Comparison of ENCODE assay signal across 1 cellular context in the genomic region with DNA sequence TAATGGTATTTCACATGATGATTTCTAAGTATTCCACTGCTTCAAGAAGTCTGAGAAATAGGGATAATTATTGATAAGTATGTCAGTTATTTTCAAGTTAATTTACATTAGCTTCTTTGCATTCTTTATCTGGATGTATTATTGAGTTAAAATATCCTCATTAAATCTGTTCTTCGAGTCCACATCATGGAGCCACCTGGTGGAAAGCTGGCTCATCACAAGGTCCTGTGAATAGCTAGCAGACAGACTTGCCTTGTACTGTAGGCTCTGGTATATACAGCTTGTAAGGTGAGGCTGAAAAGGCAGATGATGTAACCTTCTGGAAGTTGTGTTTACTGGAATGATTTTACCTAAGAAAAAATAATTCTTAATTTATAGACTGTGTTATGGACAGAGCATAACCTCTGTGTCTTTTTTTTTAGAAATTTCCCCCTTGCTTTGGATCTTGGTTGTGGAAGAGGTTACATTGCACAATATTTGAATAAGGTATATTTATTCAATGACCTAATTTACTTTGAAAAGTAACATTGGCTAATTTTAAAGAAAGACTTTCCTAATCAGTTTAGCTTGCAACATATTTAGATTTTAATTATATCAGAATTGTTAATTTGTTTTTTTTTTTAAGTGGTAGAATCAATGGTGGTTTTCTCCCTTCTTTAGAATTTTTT.
A peak's percentile ranks its signal among the peaks of the same experiment; 100 is the strongest.
TF ChIP-seq lines count a peak whose summit lies in the region.

No MANE protein-coding gene starts in this region.

TF ChIP-seq in HepG2, 621 proteins besides CTCF, POLR2A, EP300 and RAD21 (continued from another document and continues in another):
- TF ChIP-seq, protein P1, sequence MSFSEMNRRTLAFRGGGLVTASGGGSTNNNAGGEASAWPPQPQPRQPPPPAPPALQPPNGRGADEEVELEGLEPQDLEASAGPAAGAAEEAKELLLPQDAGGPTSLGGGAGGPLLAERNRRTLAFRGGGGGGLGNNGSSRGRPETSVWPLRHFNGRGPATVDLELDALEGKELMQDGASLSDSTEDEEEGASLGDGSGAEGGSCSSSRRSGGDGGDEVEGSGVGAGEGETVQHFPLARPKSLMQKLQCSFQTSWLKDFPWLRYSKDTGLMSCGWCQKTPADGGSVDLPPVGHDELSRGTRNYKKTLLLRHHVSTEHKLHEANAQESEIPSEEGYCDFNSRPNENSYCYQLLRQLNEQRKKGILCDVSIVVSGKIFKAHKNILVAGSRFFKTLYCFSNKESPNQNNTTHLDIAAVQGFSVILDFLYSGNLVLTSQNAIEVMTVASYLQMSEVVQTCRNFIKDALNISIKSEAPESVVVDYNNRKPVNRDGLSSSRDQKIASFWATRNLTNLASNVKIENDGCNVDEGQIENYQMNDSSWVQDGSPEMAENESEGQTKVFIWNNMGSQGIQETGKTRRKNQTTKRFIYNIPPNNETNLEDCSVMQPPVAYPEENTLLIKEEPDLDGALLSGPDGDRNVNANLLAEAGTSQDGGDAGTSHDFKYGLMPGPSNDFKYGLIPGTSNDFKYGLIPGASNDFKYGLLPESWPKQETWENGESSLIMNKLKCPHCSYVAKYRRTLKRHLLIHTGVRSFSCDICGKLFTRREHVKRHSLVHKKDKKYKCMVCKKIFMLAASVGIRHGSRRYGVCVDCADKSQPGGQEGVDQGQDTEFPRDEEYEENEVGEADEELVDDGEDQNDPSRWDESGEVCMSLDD (CRISPR knock-in tag; IDR thresholded peaks at IDR 0.05; ENCODE audit: borderline replicate concordance): no peak
- TF ChIP-seq, protein P2, sequence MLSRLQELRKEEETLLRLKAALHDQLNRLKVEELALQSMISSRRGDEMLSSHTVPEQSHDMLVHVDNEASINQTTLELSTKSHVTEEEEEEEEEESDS (CRISPR knock-in tag; IDR thresholded peaks at IDR 0.05; ENCODE audit: borderline replicate concordance): no peak
- TF ChIP-seq KMT2A (CRISPR knock-in tag; IDR thresholded peaks at IDR 0.05) (0 out of 2 replicates have a peak, but pooled peaks have one; percentile 66), CENPX (CRISPR knock-in tag; IDR thresholded peaks at IDR 0.05) (no peak), SRSF4 (IDR thresholded peaks at IDR 0.05; ENCODE audit: low read depth, low read length, poor library complexity, severe bottlenecking) (no peak), SMAD1 (CRISPR knock-in tag; IDR thresholded peaks at IDR 0.05; ENCODE audit: borderline replicate concordance, low read depth) (no peak), ZNF562 (CRISPR knock-in tag; IDR thresholded peaks at IDR 0.05; ENCODE audit: borderline replicate concordance) (no peak), ETV6 (CRISPR knock-in tag; conservative IDR thresholded peaks at IDR 0.05) (no peak), ZNF7 (CRISPR knock-in tag; IDR thresholded peaks at IDR 0.05) (no peak), SP4 (CRISPR knock-in tag; IDR thresholded peaks at IDR 0.05) (no peak), FOXA1 (IDR thresholded peaks at IDR 0.05) (peak; percentile 42; the same call in 1 of the 2 replicates), FOXA1 (CRISPR knock-in tag; IDR thresholded peaks at IDR 0.05) (peak; percentile 47), SRF (IDR thresholded peaks at IDR 0.05; ENCODE audit: low read depth, low read length) (no peak), BCL6 (CRISPR knock-in tag; IDR thresholded peaks at IDR 0.05) (peak; percentile 57; the same call in 1 of the 2 replicates), ISX (CRISPR knock-in tag; conservative IDR thresholded peaks at IDR 0.05) (no peak), ZNF124 (CRISPR knock-in tag; IDR thresholded peaks at IDR 0.05) (no peak), NR2F6 (IDR thresholded peaks at IDR 0.05) (0 out of 2 replicates have a peak, but pooled peaks have one; percentile 28), NR2F6 (CRISPR knock-in tag; IDR thresholded peaks at IDR 0.05) (no peak), ZNF24 (IDR thresholded peaks at IDR 0.05) (no peak), TBX3 (IDR thresholded peaks at IDR 0.05; ENCODE audit: borderline replicate concordance) (no peak), IKZF4 (CRISPR knock-in tag; IDR thresholded peaks at IDR 0.05; ENCODE audit: borderline replicate concordance, low read depth, not compliant biosample characterization) (no peak), ZNF773 (CRISPR knock-in tag; IDR thresholded peaks at IDR 0.05; ENCODE audit: borderline replicate concordance) (no peak), MTF1 (CRISPR knock-in tag; IDR thresholded peaks at IDR 0.05) (no peak), MXD4 (CRISPR knock-in tag; IDR thresholded peaks at IDR 0.05) (no peak), ZNF775 (CRISPR knock-in tag; IDR thresholded peaks at IDR 0.05; ENCODE audit: borderline replicate concordance) (no peak), CCAR2 (optimal IDR thresholded peaks at IDR 0.05; ENCODE audit: low read depth, low read length) (no peak), ZKSCAN5 (CRISPR knock-in tag; IDR thresholded peaks at IDR 0.05) (no peak), KLF16 (CRISPR knock-in tag; IDR thresholded peaks at IDR 0.05) (no peak), CEBPG (CRISPR knock-in tag; IDR thresholded peaks at IDR 0.05) (peak; percentile 89), ATF7 (IDR thresholded peaks at IDR 0.05) (peak; percentile 86), ATF7 (CRISPR knock-in tag; IDR thresholded peaks at IDR 0.05) (no peak), MAFK (conservative IDR thresholded peaks at IDR 0.05 in 1 of 2, IDR thresholded peaks at IDR 0.05 in 1 of 2; ENCODE audit: low read length in 2 of 2) (0 out of 4 replicates have a peak, but pooled peaks of 1 of the 2 experiments have one; percentile 4), CBFB (CRISPR knock-in tag; IDR thresholded peaks at IDR 0.05) (no peak), ZFP90 (CRISPR knock-in tag; IDR thresholded peaks at IDR 0.05; ENCODE audit: borderline replicate concordance) (no peak), EED (CRISPR knock-in tag; IDR thresholded peaks at IDR 0.05) (no peak), ZNF160 (CRISPR knock-in tag; IDR thresholded peaks at IDR 0.05) (no peak), ZNF20 (CRISPR knock-in tag; IDR thresholded peaks at IDR 0.05) (no peak), FOXJ3 (CRISPR knock-in tag; IDR thresholded peaks at IDR 0.05; ENCODE audit: borderline replicate concordance) (no peak; the same call in 1 of the 2 replicates), NFE2L1 (CRISPR knock-in tag; IDR thresholded peaks at IDR 0.05; ENCODE audit: borderline replicate concordance) (no peak)
- TF ChIP-seq, protein P3, sequence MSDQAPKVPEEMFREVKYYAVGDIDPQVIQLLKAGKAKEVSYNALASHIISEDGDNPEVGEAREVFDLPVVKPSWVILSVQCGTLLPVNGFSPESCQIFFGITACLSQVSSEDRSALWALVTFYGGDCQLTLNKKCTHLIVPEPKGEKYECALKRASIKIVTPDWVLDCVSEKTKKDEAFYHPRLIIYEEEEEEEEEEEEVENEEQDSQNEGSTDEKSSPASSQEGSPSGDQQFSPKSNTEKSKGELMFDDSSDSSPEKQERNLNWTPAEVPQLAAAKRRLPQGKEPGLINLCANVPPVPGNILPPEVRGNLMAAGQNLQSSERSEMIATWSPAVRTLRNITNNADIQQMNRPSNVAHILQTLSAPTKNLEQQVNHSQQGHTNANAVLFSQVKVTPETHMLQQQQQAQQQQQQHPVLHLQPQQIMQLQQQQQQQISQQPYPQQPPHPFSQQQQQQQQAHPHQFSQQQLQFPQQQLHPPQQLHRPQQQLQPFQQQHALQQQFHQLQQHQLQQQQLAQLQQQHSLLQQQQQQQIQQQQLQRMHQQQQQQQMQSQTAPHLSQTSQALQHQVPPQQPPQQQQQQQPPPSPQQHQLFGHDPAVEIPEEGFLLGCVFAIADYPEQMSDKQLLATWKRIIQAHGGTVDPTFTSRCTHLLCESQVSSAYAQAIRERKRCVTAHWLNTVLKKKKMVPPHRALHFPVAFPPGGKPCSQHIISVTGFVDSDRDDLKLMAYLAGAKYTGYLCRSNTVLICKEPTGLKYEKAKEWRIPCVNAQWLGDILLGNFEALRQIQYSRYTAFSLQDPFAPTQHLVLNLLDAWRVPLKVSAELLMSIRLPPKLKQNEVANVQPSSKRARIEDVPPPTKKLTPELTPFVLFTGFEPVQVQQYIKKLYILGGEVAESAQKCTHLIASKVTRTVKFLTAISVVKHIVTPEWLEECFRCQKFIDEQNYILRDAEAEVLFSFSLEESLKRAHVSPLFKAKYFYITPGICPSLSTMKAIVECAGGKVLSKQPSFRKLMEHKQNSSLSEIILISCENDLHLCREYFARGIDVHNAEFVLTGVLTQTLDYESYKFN (CRISPR knock-in tag; conservative IDR thresholded peaks at IDR 0.05): no peak
- TF ChIP-seq, protein P4, sequence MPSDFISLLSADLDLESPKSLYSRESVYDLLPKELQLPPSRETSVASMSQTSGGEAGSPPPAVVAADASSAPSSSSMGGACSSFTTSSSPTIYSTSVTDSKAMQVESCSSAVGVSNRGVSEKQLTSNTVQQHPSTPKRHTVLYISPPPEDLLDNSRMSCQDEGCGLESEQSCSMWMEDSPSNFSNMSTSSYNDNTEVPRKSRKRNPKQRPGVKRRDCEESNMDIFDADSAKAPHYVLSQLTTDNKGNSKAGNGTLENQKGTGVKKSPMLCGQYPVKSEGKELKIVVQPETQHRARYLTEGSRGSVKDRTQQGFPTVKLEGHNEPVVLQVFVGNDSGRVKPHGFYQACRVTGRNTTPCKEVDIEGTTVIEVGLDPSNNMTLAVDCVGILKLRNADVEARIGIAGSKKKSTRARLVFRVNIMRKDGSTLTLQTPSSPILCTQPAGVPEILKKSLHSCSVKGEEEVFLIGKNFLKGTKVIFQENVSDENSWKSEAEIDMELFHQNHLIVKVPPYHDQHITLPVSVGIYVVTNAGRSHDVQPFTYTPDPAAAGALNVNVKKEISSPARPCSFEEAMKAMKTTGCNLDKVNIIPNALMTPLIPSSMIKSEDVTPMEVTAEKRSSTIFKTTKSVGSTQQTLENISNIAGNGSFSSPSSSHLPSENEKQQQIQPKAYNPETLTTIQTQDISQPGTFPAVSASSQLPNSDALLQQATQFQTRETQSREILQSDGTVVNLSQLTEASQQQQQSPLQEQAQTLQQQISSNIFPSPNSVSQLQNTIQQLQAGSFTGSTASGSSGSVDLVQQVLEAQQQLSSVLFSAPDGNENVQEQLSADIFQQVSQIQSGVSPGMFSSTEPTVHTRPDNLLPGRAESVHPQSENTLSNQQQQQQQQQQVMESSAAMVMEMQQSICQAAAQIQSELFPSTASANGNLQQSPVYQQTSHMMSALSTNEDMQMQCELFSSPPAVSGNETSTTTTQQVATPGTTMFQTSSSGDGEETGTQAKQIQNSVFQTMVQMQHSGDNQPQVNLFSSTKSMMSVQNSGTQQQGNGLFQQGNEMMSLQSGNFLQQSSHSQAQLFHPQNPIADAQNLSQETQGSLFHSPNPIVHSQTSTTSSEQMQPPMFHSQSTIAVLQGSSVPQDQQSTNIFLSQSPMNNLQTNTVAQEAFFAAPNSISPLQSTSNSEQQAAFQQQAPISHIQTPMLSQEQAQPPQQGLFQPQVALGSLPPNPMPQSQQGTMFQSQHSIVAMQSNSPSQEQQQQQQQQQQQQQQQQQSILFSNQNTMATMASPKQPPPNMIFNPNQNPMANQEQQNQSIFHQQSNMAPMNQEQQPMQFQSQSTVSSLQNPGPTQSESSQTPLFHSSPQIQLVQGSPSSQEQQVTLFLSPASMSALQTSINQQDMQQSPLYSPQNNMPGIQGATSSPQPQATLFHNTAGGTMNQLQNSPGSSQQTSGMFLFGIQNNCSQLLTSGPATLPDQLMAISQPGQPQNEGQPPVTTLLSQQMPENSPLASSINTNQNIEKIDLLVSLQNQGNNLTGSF (CRISPR knock-in tag; IDR thresholded peaks at IDR 0.05): no peak
- TF ChIP-seq, protein P5, sequence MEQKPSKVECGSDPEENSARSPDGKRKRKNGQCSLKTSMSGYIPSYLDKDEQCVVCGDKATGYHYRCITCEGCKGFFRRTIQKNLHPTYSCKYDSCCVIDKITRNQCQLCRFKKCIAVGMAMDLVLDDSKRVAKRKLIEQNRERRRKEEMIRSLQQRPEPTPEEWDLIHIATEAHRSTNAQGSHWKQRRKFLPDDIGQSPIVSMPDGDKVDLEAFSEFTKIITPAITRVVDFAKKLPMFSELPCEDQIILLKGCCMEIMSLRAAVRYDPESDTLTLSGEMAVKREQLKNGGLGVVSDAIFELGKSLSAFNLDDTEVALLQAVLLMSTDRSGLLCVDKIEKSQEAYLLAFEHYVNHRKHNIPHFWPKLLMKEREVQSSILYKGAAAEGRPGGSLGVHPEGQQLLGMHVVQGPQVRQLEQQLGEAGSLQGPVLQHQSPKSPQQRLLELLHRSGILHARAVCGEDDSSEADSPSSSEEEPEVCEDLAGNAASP (CRISPR knock-in tag; IDR thresholded peaks at IDR 0.05; ENCODE audit: borderline replicate concordance): no peak
- TF ChIP-seq, protein P6, sequence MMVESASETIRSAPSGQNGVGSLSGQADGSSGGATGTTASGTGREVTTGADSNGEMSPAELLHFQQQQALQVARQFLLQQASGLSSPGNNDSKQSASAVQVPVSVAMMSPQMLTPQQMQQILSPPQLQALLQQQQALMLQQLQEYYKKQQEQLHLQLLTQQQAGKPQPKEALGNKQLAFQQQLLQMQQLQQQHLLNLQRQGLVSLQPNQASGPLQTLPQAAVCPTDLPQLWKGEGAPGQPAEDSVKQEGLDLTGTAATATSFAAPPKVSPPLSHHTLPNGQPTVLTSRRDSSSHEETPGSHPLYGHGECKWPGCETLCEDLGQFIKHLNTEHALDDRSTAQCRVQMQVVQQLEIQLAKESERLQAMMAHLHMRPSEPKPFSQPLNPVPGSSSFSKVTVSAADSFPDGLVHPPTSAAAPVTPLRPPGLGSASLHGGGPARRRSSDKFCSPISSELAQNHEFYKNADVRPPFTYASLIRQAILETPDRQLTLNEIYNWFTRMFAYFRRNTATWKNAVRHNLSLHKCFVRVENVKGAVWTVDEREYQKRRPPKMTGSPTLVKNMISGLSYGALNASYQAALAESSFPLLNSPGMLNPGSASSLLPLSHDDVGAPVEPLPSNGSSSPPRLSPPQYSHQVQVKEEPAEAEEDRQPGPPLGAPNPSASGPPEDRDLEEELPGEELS (CRISPR knock-in tag; IDR thresholded peaks at IDR 0.05): no peak
- TF ChIP-seq, protein P7, sequence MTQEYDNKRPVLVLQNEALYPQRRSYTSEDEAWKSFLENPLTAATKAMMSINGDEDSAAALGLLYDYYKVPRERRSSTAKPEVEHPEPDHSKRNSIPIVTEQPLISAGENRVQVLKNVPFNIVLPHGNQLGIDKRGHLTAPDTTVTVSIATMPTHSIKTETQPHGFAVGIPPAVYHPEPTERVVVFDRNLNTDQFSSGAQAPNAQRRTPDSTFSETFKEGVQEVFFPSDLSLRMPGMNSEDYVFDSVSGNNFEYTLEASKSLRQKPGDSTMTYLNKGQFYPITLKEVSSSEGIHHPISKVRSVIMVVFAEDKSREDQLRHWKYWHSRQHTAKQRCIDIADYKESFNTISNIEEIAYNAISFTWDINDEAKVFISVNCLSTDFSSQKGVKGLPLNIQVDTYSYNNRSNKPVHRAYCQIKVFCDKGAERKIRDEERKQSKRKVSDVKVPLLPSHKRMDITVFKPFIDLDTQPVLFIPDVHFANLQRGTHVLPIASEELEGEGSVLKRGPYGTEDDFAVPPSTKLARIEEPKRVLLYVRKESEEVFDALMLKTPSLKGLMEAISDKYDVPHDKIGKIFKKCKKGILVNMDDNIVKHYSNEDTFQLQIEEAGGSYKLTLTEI (CRISPR knock-in tag; conservative IDR thresholded peaks at IDR 0.05): no peak
- TF ChIP-seq, protein P8, sequence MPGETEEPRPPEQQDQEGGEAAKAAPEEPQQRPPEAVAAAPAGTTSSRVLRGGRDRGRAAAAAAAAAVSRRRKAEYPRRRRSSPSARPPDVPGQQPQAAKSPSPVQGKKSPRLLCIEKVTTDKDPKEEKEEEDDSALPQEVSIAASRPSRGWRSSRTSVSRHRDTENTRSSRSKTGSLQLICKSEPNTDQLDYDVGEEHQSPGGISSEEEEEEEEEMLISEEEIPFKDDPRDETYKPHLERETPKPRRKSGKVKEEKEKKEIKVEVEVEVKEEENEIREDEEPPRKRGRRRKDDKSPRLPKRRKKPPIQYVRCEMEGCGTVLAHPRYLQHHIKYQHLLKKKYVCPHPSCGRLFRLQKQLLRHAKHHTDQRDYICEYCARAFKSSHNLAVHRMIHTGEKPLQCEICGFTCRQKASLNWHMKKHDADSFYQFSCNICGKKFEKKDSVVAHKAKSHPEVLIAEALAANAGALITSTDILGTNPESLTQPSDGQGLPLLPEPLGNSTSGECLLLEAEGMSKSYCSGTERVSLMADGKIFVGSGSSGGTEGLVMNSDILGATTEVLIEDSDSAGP (CRISPR knock-in tag; IDR thresholded peaks at IDR 0.05; ENCODE audit: borderline replicate concordance): no peak
